In genomic region chr2:189013677-189014380, GRCh38 we compare ENCODE assay signal across 22 cellular contexts. TPM values are rescaled to one million over a fixed set of nuclear protein-coding genes. Genes with fewer than 3 reads are reported as not detected.
DNase-seq lines count a peak whose midpoint lies in the region; ATAC-seq and TF ChIP-seq lines count a peak whose summit lies in the region.
"Had no signal": no experiment of that assay in that cellular context is flagged by ENCODE, and none has a peak within 500 bp of the region (broad histone marks: within the 10 kb centered on the region; RNA-seq: fewer than 3 reads in every experiment).

No MANE protein-coding gene starts in this region.

- H3K27ac Mint-ChIP-seq in neural progenitor cell = peak overlapping the region; percentile 84
- H3K27ac Mint-ChIP-seq: activated naive CD4-positive, alpha-beta T cell treated with anti-CD3 and anti-CD28 coated beads, Interleukin-2, amount 50 U/mL, for 72 hours had no signal

- H3K4me3 Mint-ChIP-seq in neural progenitor cell = no peak overlapping the region

- no peaks in the 10 kb centered on the region for H3K9me3 Mint-ChIP-seq in neural progenitor cell
- H3K9me3 Mint-ChIP-seq: activated naive CD4-positive, alpha-beta T cell treated with anti-CD3 and anti-CD28 coated beads, Interleukin-2, amount 50 U/mL, for 72 hours had no signal

- H3K27me3 Mint-ChIP-seq in neural progenitor cell (ENCODE audit: insufficient read depth, low read depth) = no peaks in the 10 kb centered on the region

- intact Hi-C loops in aorta (cut with DNase I) = no loop called here

- peaks cover 28% of the 10 kb centered on the region for H3K4me1 Mint-ChIP-seq in neural progenitor cell

- H3K4me1 ChIP-seq in neural progenitor cell (peaks cover 22% of the 10 kb centered on the region), aorta (ENCODE audit: control insufficient read depth in 1 of 2, insufficient read depth in 2 of 2, low read length in 2 of 2) (peaks cover 2 to 6% of the 10 kb centered on the region in 2 donors)
- H3K4me1 ChIP-seq: BE2C had no signal

- no peaks in the 10 kb centered on the region for H3K79me2 ChIP-seq in neural progenitor cell (ENCODE audit: low read depth)

- H2AFZ ChIP-seq in neural progenitor cell (replicated peaks) = no peak overlapping the region

- peaks cover 8% of the 10 kb centered on the region for H3F3A ChIP-seq in neural progenitor cell (ENCODE audit: low read depth)

- no peak overlapping the region for H3K4me2 ChIP-seq in neural progenitor cell
- H3K4me2 ChIP-seq: KMS-11 had no signal

- no peak overlapping the region for H3K4me3 ChIP-seq in neural progenitor cell
- no peak overlapping the region for H3K4me3 ChIP-seq in aorta (ENCODE audit: low read length in 2 of 2)
- H3K4me3 ChIP-seq: cardiac muscle cell, GM12878, mucosa of descending colon, ovary had no signal

- H3K27ac ChIP-seq in neural progenitor cell (no peak overlapping the region), aorta (ENCODE audit: low read depth in 1 of 2, low read length in 2 of 2) (peak overlapping the region; percentile 78 to 85)
- H3K27ac ChIP-seq: cardiac muscle cell, KMS-11 had no signal

- H3K9ac ChIP-seq in neural progenitor cell = no peak overlapping the region
- H3K9ac ChIP-seq: KMS-11 had no signal

- H3K9me3 ChIP-seq in neural progenitor cell (ENCODE audit: low read depth) (no peaks in the 10 kb centered on the region), aorta (ENCODE audit: control insufficient read depth, low read length) (no peaks in the 10 kb centered on the region)
- H3K9me3 ChIP-seq: BE2C, mucosa of descending colon, ovary had no signal

- 41 to 45% methylated on average over 2 of the region's 2 CpGs for WGBS in aorta, 2 donors

- DNase-seq in amniotic epithelial cell (ENCODE audit: low read depth) (peak; percentile 72), fibroblast of peridontal ligament (ENCODE audit: extremely low read depth) (peak; percentile 67), neural progenitor cell (ENCODE audit: low spot score) (no peak), aorta (no peak), SKM-1 (lab: John Stamatoyannopoulos, UW; ENCODE audit: unreplicated experiment) (no peak), NCI-H748 (lab: John Stamatoyannopoulos, UW; ENCODE audit: unreplicated experiment) (no peak)
- DNase-seq in activated effector memory CD4-positive, alpha-beta T cell treated with Interleukin-2 at 50 U/mL for 16 hours = no peak
- DNase-seq: activated CD4-positive, alpha-beta T cell treated with anti-CD3 and anti-CD28 coated beads, Interleukin-2, amount 50 U/mL, for 4 hours; activated T-cell treated with anti-CD3 and anti-CD28 coated beads for 4 hours; BE2C; effector CD4-positive, alpha-beta T cell; GDM1; mucosa of descending colon; NCI-H2029; ovary; RPMI8226; stimulated activated CD4-positive, alpha-beta T cell treated with anti-CD3 and anti-CD28 coated beads, Interleukin-1b, Interleukin-23, amount 100 ng/mL, for 48 hours had no signal

- H3K27me3 ChIP-seq in neural progenitor cell (no peaks in the 10 kb centered on the region), aorta (ENCODE audit: control insufficient read depth in 1 of 2, insufficient read depth in 2 of 2, low read length in 1 of 2) (no peaks in the 10 kb centered on the region)
- H3K27me3 ChIP-seq: BE2C, cardiac muscle cell, ovary had no signal

- peaks cover 4% of the 10 kb centered on the region for H3K36me3 Mint-ChIP-seq in neural progenitor cell
- H3K36me3 Mint-ChIP-seq: activated naive CD4-positive, alpha-beta T cell treated with anti-CD3 and anti-CD28 coated beads, Interleukin-2, amount 50 U/mL, for 72 hours had no signal

- ATAC-seq in aorta (ENCODE audit: low FRiP score) = no peak
- ATAC-seq: activated naive CD4-positive, alpha-beta T cell treated with anti-CD3 and anti-CD28 coated beads, Interleukin-2, amount 50 U/mL, for 72 hours; GM12878; mucosa of descending colon; sciatic nerve had no signal

- no peaks in the 10 kb centered on the region for H3K36me3 ChIP-seq in neural progenitor cell
- peaks cover under 1 to 3% of the 10 kb centered on the region in 2 donors for H3K36me3 ChIP-seq in aorta (ENCODE audit: control insufficient read depth in 1 of 2, insufficient read depth in 2 of 2, low read length in 1 of 2)
- H3K36me3 ChIP-seq: BE2C, cardiac muscle cell, ovary had no signal

- no peaks in the 10 kb centered on the region for H4K20me1 ChIP-seq in neural progenitor cell (ENCODE audit: low read depth)

- TF ChIP-seq CTCF in neural progenitor cell (IDR thresholded peaks at IDR 0.05) = no peak

RNA-seq across cellular contexts. Expression of gene COL3A1, which starts 39.7 kb away (rescaled TPM):
- 0.22 TPM in 1 of 2 replicates, not detected in the other for total RNA-seq in neural progenitor cell (ENCODE audit: low replicate concordance)
- total RNA-seq in aorta = 1,000 to 10,000 TPM in 1 of 2 donors, 100 to 1,000 TPM in 1; 673 to 1,346 TPM
- polyA plus RNA-seq in aorta = 100 to 1,000 TPM; 155 to 875 TPM

Comparison
In these comparisons a context has a peak if more than half of its experiments do, and no peak if none do; other contexts are left out.
1. DNase-seq: peak in amniotic epithelial cell (single experiment) and fibroblast of peridontal ligament (single experiment); none in neural progenitor cell (single experiment), aorta (0 of 2), SKM-1 (single experiment), NCI-H748 (single experiment) and activated effector memory CD4-positive, alpha-beta T cell treated with Interleukin-2 at 50 U/mL for 16 hours (single experiment).
2. RNA of gene COL3A1, which starts 39.7 kb away (total RNA-seq): 673 to 1,346 TPM in aorta; 0.22 TPM in neural progenitor cell; every median in the first group is over 100 times any median in the second.